ENCODE assay signal across 13 cellular contexts in genomic region chr20:35560541-35560940, GRCh38. TPM values are rescaled to one million over a fixed set of nuclear protein-coding genes. Genes with fewer than 3 reads are reported as not detected.
DNase-seq lines count a peak whose midpoint lies in the region; ATAC-seq and TF ChIP-seq lines count a peak whose summit lies in the region.
"Had no signal": no experiment of that assay in that cellular context is flagged by ENCODE, and none has a peak within 500 bp of the region (broad histone marks: within the 10 kb centered on the region; RNA-seq: fewer than 3 reads in every experiment).

No MANE protein-coding gene starts in this region.

- H3K36me3 ChIP-seq in H7 (replicated peaks; ENCODE audit: control insufficient read depth, insufficient read depth, low read length) (peaks cover 13% of the 10 kb centered on the region), PC-9 (ENCODE audit: low read depth) (peaks cover 7% of the 10 kb centered on the region; the same call in 1 of the 2 replicates), aorta (ENCODE audit: control insufficient read depth in 1 of 2, insufficient read depth in 2 of 2, low read length in 1 of 2) (peaks cover 0 to 9% of the 10 kb centered on the region in 2 donors)

- no peak for TF ChIP-seq CTCF in PC-9 (conservative IDR thresholded peaks at IDR 0.05)

- intact Hi-C loops in PC-9 (cut with micrococcal nuclease; ENCODE audit: unreplicated experiment) (no loop called here), aorta (cut with DNase I) (no loop called here), Right ventricle myocardium inferior (cut with DNase I) (no loop called here)

- H3K27ac ChIP-seq in PC-9 (peak overlapping the region; percentile 70), aorta (ENCODE audit: low read depth in 1 of 2, low read length in 2 of 2) (no peak overlapping the region)
- H3K27ac ChIP-seq: A549 had no signal

- BruUV-seq in PC-9 (replicated peaks; lab: Mats Ljungman, UMichigan) = no TSS peak

- 69 to 71% methylated on average over 10 of the region's 10 CpGs for WGBS in aorta, 2 donors

- H4K20me1 ChIP-seq in PC-9 (ENCODE audit: insufficient read depth) = no peaks in the 10 kb centered on the region

- ATAC-seq in aorta (ENCODE audit: low FRiP score) (no peak), Right ventricle myocardium inferior (no peak)

- H3F3A ChIP-seq in PC-9 (ENCODE audit: insufficient read depth, low read depth) = peaks cover 33% of the 10 kb centered on the region; the same call in 1 of the 2 replicates

- peak overlapping the region; percentile 73 for H3K4me2 ChIP-seq in PC-9
- H3K4me2 ChIP-seq: A549 had no signal

- DNase-seq in H7 = peak; percentile 32
- DNase-seq in PC-9 = no peak
- peak; percentile 8 for DNase-seq in epidermal melanocyte (ENCODE audit: insufficient read length, low spot score)
- peak; percentile 33 to 67 for DNase-seq in aorta
- no peak for DNase-seq in activated CD4-positive, alpha-beta T cell treated with anti-CD3 and anti-CD28 coated beads for 1 hour
- DNase-seq in activated CD4-positive, alpha-beta T cell treated with anti-CD3 and anti-CD28 coated beads for 48 hours = no peak
- no peak for DNase-seq in Right ventricle myocardium inferior (ENCODE audit: missing footprints)
- DNase-seq: CD8-positive, alpha-beta memory T cell had no signal

- no peaks in the 10 kb centered on the region for H3K79me2 ChIP-seq in PC-9 (ENCODE audit: low read depth)

- H3K9me3 ChIP-seq in PC-9 (ENCODE audit: insufficient read depth, low read depth) = no peaks in the 10 kb centered on the region
- no peaks in the 10 kb centered on the region for H3K9me3 ChIP-seq in aorta (ENCODE audit: control insufficient read depth, low read length)
- H3K9me3 ChIP-seq: A549, BE2C had no signal

- H3K4me3 ChIP-seq in H7 (ENCODE audit: insufficient read depth, low read depth, low read length) (no peak overlapping the region), PC-9 (peak overlapping the region; percentile 39; the same call in 1 of the 2 replicates), aorta (ENCODE audit: low read length in 2 of 2) (no peak overlapping the region)
- H3K4me3 ChIP-seq: A549 had no signal

- POLR2A ChIA-PET in PC-9 (lab: Charles Lee; ENCODE audit: unreplicated experiment) = interaction anchor here (0.6 kb wide), 2 partner anchors 46 to 182 kb away, joined by 3 to 4 read pairs; partner anchors contain the start of gene RBM39

- CTCF ChIA-PET in PC-9 (lab: Charles Lee) = interaction anchor here (0.6 kb wide), 1 partner anchor 28 kb away, joined by 4 read pairs; no protein-coding TSS in a partner anchor

- no peak overlapping the region for H2AFZ ChIP-seq in PC-9

- H3K9me2 ChIP-seq in PC-9 (ENCODE audit: insufficient read depth) = no peaks in the 10 kb centered on the region

- H3K27me3 ChIP-seq in H7 (ENCODE audit: control insufficient read depth, insufficient read depth, low read length) = no peaks in the 10 kb centered on the region
- H3K27me3 ChIP-seq in PC-9 (ENCODE audit: insufficient read depth, low read depth) = no peaks in the 10 kb centered on the region
- no peaks in the 10 kb centered on the region for H3K27me3 ChIP-seq in aorta (ENCODE audit: control insufficient read depth in 1 of 2, insufficient read depth in 2 of 2, low read length in 1 of 2)
- H3K27me3 ChIP-seq: BE2C had no signal

- H3K4me1 ChIP-seq in PC-9 (replicated peaks; ENCODE audit: insufficient read depth) (peaks cover 32% of the 10 kb centered on the region), aorta (ENCODE audit: control insufficient read depth in 1 of 2, insufficient read depth in 2 of 2, low read length in 2 of 2) (no peaks in the 10 kb centered on the region)
- H3K4me1 ChIP-seq: A549, BE2C had no signal

RNA-seq across cellular contexts. Expression of gene ERGIC3, which starts 18.7 kb away (rescaled TPM):
- 191 and 213 TPM in 2 replicates for total RNA-seq in H7 (2014; rRNA removed; shearing (Covaris generic))
- total RNA-seq in PC-9 (2021) (341 and 435 TPM in 2 replicates), aorta (100 to 1,000 TPM; 140 to 166 TPM), Right ventricle myocardium inferior (94.8 TPM)
- polyA plus RNA-seq in aorta = 100 to 1,000 TPM; 178 to 254 TPM

RNA-seq across cellular contexts. Expression of gene C20orf173, which starts 31.1 kb away (rescaled TPM):
- total RNA-seq in H7 (2014; rRNA removed; shearing (Covaris generic)) = not detected in 2 replicates
- not detected in 2 replicates for total RNA-seq in PC-9 (2021)
- not detected for total RNA-seq in aorta
- polyA plus RNA-seq in aorta = not detected
- total RNA-seq in Right ventricle myocardium inferior = not detected
- total RNA-seq: CD8-positive, alpha-beta memory T cell; Daoy; H9 had no signal
- polyA plus RNA-seq: A549; AG04450; CD8-positive, alpha-beta memory T cell had no signal

RNA-seq across cellular contexts. Expression of gene SPAG4, which starts 55.1 kb away (rescaled TPM):
- total RNA-seq in H7 (2014; rRNA removed; shearing (Covaris generic)) = 6.1 and 8.0 TPM in 2 replicates
- total RNA-seq in PC-9 (2021) (14.1 and 22.9 TPM in 2 replicates), aorta (1 to 10 TPM; 3.3 to 6.0 TPM), Right ventricle myocardium inferior (1.6 TPM)
- 1 to 10 TPM; 3.5 to 3.8 TPM for polyA plus RNA-seq in aorta

Comparison
In these comparisons a context has a peak if more than half of its experiments do, and no peak if none do; other contexts are left out.
1. DNase-seq: peak in H7 (single experiment), epidermal melanocyte (single experiment) and aorta (2 of 2); none in PC-9 (0 of 2), activated CD4-positive, alpha-beta T cell treated with anti-CD3 and anti-CD28 coated beads for 1 hour (single experiment), activated CD4-positive, alpha-beta T cell treated with anti-CD3 and anti-CD28 coated beads for 48 hours (single experiment) and Right ventricle myocardium inferior (single experiment).